ENCODE assay signal across 10 cellular contexts in the genomic region with DNA sequence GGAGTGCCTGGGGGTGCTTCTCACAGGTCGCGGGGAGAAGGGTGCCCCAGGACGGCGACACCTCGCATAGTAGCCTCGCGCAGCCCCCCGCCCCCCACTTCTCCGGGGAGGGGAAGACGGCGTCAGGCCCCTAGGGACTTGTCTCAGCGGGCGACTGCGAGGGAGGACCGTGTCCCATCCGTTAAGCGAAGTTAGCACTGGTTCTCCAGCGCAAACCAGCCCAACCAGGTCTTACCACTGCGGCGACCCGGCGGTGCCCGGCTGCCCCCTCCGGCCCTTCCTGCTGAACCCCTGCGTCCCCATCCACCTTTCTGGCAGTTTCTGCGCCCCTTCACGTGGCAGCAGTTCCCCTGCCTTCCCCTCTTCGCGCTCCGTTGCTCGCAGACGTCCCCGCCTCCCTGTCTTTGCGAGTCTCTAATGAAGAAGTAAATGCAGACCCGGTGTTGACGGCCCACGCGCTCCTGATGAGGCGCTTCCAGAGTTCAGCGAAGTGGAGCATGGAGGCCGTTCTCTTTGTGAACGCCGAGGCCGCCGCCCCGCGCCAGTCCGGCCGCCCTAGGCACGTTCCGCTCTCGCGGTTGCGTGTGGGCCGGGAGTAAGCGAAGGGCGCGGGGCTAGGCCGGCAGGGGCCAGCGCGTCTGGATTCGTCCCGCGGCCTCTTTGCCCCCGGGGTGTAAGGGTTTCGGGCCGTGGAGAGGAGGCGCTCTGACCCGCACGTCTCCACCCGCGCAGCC. TPM values are rescaled to one million over a fixed set of nuclear protein-coding genes. Genes with fewer than 3 reads are reported as not detected.
DNase-seq lines count a peak whose midpoint lies in the region; ATAC-seq and TF ChIP-seq lines count a peak whose summit lies in the region.
"Had no signal": no experiment of that assay in that cellular context is flagged by ENCODE, and none has a peak within 500 bp of the region (broad histone marks: within the 10 kb centered on the region; RNA-seq: fewer than 3 reads in every experiment).

No MANE protein-coding gene starts in this region.

- peaks cover 64% of the 10 kb centered on the region for H3K27me3 Mint-ChIP-seq in brain

- TF ChIP-seq CTCF in brain (conservative IDR thresholded peaks at IDR 0.05) (no peak), stomach (IDR thresholded peaks at IDR 0.05) (no peak)

- peak overlapping the region; percentile 6 to 98 (median 91) for H3K27ac Mint-ChIP-seq in brain

- peak overlapping the region in 3 of 5 donors; percentile 9 to 56 (median 32) for H3K27ac ChIP-seq in stomach
- H3K27ac ChIP-seq: 22Rv1, HL-60 had no signal

- intact Hi-C loops in stomach (cut with DNase I; ENCODE audit: low total_unique reads), result no loop called here

- H3K27me3 ChIP-seq in stomach, result peaks cover 0 to 48% (median 37%) of the 10 kb centered on the region in 3 donors

- no peaks in the 10 kb centered on the region for H3K36me3 ChIP-seq in stomach

- DNase-seq in DMS53 (lab: John Stamatoyannopoulos, UW), result peak; percentile 65
- DNase-seq in DMS53 treated with DMSO at 0.1 percent for 48 hours (lab: John Stamatoyannopoulos, UW; ENCODE audit: unreplicated experiment), result no peak
- DNase-seq in iPS-NIHi7 (ENCODE audit: extremely low spot score), result peak; percentile 26
- no peak for DNase-seq in stomach
- DNase-seq in activated CD4-positive, alpha-beta T cell treated with anti-CD3 and anti-CD28 coated beads, Interleukin-2, amount 50 U/mL, for 48 hours, result no peak

- H3K4me3 Mint-ChIP-seq in brain, result peak overlapping the region; percentile 89 to 99 (median 96)

- peak overlapping the region; percentile 53 to 78 (median 64) for H3K4me3 ChIP-seq in stomach

- no peak for TF ChIP-seq POLR2A in stomach (IDR thresholded peaks at IDR 0.05)

- no peaks in the 10 kb centered on the region for H3K9me3 ChIP-seq in stomach

- H3K4me1 ChIP-seq in stomach, result peaks cover 0 to 51% (median 40%) of the 10 kb centered on the region in 4 donors

- TF ChIP-seq EP300 in stomach (IDR thresholded peaks at IDR 0.05), result no peak

- WGBS in stomach, 5 donors, result 3 to 14% (median 8%) methylated on average over 29 to 72 of the region's 72 CpGs

- H3K36me3 Mint-ChIP-seq in brain, result peaks cover 4% of the 10 kb centered on the region

- ATAC-seq in GM21390 (IDR thresholded peaks at IDR 0.05; ENCODE audit: unreplicated experiment), result no peak
- no peak for ATAC-seq in HG03432 (IDR thresholded peaks at IDR 0.05; ENCODE audit: unreplicated experiment)

- H3K9me3 Mint-ChIP-seq in brain, result peaks cover 0 to 2% (median 0%) of the 10 kb centered on the region in 5 experiments

- H3K4me1 Mint-ChIP-seq in brain, result peaks cover 50% of the 10 kb centered on the region

RNA-seq across cellular contexts. Expression of a gene that starts 3.0 kb away (rescaled TPM):
- polyA plus RNA-seq in brain (ENCODE audit: insufficient read depth, low read depth, low replicate concordance) (20.1 TPM), stomach (1 to 10 TPM; 2.1 to 4.6 (median 2.6) TPM)
- total RNA-seq in stomach, result 10 to 100 TPM in 2 of 5 donors, 1 to 10 TPM in 3; 4.1 to 57.3 (median 9.6) TPM

Comparison
In these comparisons a context has a peak if more than half of its experiments do, and no peak if none do; other contexts are left out.
1. DNase-seq: peak in DMS53 (single experiment) and iPS-NIHi7 (single experiment); none in DMS53 treated with DMSO at 0.1 percent for 48 hours (single experiment), stomach (single experiment) and activated CD4-positive, alpha-beta T cell treated with anti-CD3 and anti-CD28 coated beads, Interleukin-2, amount 50 U/mL, for 48 hours (0 of 2).